Comparison of ENCODE assay signal across 2 cellular contexts in the genomic region with DNA sequence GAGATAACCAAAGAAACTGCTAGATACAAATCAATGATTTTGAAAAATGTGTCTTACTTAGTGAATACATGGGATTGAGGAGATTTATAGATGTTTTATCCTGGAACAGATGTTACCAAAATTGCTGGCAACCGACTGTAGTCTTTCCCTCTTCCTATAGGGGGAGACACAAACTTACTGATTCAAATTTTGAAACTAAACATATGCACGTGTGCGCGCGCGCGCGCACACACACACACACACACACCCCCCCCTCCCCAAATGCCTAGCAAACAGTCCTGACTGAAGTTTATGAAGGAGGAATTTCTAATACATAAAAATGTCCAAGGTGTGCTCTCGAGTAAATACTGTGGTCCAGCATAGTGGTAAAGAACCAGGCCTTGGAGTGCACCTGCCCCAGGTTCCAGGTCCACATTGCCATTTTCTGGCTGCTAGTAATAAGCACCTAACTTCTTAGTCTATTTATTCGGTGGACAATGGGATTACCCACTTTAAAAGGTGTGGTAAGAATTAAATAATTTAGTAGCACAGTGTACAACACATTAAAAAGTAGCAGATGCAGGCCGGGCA.
TF ChIP-seq lines count a peak whose summit lies in the region.

No MANE protein-coding gene starts in this region.

TF ChIP-seq in K562, 482 proteins besides CTCF, POLR2A, EP300 and RAD21 (continues in another document):
- TF ChIP-seq SMC3 (conservative IDR thresholded peaks at IDR 0.05; ENCODE audit: insufficient read depth, low read depth, low read length) (0 out of 2 replicates have a peak, but pooled peaks have one; percentile 31), PHF20 (IDR thresholded peaks at IDR 0.05; ENCODE audit: partially characterized antibody) (no peak), ZNF696 (CRISPR knock-in tag; conservative IDR thresholded peaks at IDR 0.05) (no peak), CBFB (CRISPR knock-in tag; IDR thresholded peaks at IDR 0.05) (no peak), ETV1 (tag; conservative IDR thresholded peaks at IDR 0.05; ENCODE audit: low read depth) (no peak), ESRRA (IDR thresholded peaks at IDR 0.05; ENCODE audit: borderline replicate concordance, low read depth) (no peak), KDM4B (IDR thresholded peaks at IDR 0.05; ENCODE audit: borderline replicate concordance in 2 of 2, low read depth in 1 of 2) (no peak), SP1 (CRISPR knock-in tag; IDR thresholded peaks at IDR 0.05) (no peak), JUNB (CRISPR knock-in tag; conservative IDR thresholded peaks at IDR 0.05) (no peak), ZNF445 (CRISPR knock-in tag; IDR thresholded peaks at IDR 0.05; ENCODE audit: low read depth) (no peak), NRF1 (conservative IDR thresholded peaks at IDR 0.05 in 1 of 2, IDR thresholded peaks at IDR 0.05 in 1 of 2) (peak; percentile 26 to 36; a peak in 2 of 4 replicates), EGR1 (conservative IDR thresholded peaks at IDR 0.05) (no peak), MYBL2 (IDR thresholded peaks at IDR 0.05; ENCODE audit: low read depth) (peak; percentile 89), MYBL2 (CRISPR knock-in tag; IDR thresholded peaks at IDR 0.05; ENCODE audit: borderline replicate concordance) (no peak), SIN3A (IDR thresholded peaks at IDR 0.05; ENCODE audit: borderline replicate concordance in 2 of 2, control insufficient read depth in 1 of 2, low read depth in 2 of 2, low read length in 2 of 2) (peak in 1 of 2 experiments; percentile 19; a peak in 1 of 4 replicates), CBX2 (IDR thresholded peaks at IDR 0.05; ENCODE audit: insufficient read depth, low read length, poor library complexity, severe bottlenecking) (no peak), CBX3 (IDR thresholded peaks at IDR 0.05; ENCODE audit: borderline replicate concordance in 1 of 2, low read length in 2 of 2) (no peak), MBD2 (IDR thresholded peaks at IDR 0.05; ENCODE audit: borderline replicate concordance, low read depth) (no peak)
- TF ChIP-seq, protein P1, sequence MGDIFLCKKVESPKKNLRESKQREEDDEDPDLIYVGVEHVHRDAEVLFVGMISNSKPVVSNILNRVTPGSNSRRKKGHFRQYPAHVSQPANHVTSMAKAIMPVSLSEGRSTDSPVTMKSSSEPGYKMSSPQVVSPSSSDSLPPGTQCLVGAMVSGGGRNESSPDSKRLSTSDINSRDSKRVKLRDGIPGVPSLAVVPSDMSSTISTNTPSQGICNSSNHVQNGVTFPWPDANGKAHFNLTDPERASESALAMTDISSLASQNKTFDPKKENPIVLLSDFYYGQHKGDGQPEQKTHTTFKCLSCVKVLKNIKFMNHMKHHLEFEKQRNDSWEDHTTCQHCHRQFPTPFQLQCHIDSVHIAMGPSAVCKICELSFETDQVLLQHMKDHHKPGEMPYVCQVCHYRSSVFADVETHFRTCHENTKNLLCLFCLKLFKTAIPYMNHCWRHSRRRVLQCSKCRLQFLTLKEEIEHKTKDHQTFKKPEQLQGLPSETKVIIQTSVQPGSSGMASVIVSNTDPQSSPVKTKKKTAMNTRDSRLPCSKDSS (IDR thresholded peaks at IDR 0.05; ENCODE audit: low read depth, partially characterized antibody): no peak
- TF ChIP-seq, protein P2, sequence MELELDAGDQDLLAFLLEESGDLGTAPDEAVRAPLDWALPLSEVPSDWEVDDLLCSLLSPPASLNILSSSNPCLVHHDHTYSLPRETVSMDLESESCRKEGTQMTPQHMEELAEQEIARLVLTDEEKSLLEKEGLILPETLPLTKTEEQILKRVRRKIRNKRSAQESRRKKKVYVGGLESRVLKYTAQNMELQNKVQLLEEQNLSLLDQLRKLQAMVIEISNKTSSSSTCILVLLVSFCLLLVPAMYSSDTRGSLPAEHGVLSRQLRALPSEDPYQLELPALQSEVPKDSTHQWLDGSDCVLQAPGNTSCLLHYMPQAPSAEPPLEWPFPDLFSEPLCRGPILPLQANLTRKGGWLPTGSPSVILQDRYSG (tag; conservative IDR thresholded peaks at IDR 0.05; ENCODE audit: low read depth): no peak
- TF ChIP-seq, protein P3, sequence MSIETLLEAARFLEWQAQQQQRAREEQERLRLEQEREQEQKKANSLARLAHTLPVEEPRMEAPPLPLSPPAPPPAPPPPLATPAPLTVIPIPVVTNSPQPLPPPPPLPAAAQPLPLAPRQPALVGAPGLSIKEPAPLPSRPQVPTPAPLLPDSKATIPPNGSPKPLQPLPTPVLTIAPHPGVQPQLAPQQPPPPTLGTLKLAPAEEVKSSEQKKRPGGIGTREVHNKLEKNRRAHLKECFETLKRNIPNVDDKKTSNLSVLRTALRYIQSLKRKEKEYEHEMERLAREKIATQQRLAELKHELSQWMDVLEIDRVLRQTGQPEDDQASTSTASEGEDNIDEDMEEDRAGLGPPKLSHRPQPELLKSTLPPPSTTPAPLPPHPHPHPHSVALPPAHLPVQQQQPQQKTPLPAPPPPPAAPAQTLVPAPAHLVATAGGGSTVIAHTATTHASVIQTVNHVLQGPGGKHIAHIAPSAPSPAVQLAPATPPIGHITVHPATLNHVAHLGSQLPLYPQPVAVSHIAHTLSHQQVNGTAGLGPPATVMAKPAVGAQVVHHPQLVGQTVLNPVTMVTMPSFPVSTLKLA (conservative IDR thresholded peaks at IDR 0.05): peak; percentile 61 to 73
- TF ChIP-seq, protein P4, sequence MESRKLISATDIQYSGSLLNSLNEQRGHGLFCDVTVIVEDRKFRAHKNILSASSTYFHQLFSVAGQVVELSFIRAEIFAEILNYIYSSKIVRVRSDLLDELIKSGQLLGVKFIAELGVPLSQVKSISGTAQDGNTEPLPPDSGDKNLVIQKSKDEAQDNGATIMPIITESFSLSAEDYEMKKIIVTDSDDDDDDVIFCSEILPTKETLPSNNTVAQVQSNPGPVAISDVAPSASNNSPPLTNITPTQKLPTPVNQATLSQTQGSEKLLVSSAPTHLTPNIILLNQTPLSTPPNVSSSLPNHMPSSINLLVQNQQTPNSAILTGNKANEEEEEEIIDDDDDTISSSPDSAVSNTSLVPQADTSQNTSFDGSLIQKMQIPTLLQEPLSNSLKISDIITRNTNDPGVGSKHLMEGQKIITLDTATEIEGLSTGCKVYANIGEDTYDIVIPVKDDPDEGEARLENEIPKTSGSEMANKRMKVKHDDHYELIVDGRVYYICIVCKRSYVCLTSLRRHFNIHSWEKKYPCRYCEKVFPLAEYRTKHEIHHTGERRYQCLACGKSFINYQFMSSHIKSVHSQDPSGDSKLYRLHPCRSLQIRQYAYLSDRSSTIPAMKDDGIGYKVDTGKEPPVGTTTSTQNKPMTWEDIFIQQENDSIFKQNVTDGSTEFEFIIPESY (CRISPR knock-in tag; IDR thresholded peaks at IDR 0.05): peak; percentile 68
- TF ChIP-seq, protein P5, sequence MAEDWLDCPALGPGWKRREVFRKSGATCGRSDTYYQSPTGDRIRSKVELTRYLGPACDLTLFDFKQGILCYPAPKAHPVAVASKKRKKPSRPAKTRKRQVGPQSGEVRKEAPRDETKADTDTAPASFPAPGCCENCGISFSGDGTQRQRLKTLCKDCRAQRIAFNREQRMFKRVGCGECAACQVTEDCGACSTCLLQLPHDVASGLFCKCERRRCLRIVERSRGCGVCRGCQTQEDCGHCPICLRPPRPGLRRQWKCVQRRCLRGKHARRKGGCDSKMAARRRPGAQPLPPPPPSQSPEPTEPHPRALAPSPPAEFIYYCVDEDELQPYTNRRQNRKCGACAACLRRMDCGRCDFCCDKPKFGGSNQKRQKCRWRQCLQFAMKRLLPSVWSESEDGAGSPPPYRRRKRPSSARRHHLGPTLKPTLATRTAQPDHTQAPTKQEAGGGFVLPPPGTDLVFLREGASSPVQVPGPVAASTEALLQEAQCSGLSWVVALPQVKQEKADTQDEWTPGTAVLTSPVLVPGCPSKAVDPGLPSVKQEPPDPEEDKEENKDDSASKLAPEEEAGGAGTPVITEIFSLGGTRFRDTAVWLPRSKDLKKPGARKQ (CRISPR knock-in tag; IDR thresholded peaks at IDR 0.05): 0 out of 2 replicates have a peak, but pooled peaks have one; percentile 17

TF ChIP-seq in liver, 16 proteins besides CTCF, POLR2A, EP300 and RAD21 (continued from another document):
- no peak for TF ChIP-seq TAF1 (conservative IDR thresholded peaks at IDR 0.05)
- TF ChIP-seq, protein P6, sequence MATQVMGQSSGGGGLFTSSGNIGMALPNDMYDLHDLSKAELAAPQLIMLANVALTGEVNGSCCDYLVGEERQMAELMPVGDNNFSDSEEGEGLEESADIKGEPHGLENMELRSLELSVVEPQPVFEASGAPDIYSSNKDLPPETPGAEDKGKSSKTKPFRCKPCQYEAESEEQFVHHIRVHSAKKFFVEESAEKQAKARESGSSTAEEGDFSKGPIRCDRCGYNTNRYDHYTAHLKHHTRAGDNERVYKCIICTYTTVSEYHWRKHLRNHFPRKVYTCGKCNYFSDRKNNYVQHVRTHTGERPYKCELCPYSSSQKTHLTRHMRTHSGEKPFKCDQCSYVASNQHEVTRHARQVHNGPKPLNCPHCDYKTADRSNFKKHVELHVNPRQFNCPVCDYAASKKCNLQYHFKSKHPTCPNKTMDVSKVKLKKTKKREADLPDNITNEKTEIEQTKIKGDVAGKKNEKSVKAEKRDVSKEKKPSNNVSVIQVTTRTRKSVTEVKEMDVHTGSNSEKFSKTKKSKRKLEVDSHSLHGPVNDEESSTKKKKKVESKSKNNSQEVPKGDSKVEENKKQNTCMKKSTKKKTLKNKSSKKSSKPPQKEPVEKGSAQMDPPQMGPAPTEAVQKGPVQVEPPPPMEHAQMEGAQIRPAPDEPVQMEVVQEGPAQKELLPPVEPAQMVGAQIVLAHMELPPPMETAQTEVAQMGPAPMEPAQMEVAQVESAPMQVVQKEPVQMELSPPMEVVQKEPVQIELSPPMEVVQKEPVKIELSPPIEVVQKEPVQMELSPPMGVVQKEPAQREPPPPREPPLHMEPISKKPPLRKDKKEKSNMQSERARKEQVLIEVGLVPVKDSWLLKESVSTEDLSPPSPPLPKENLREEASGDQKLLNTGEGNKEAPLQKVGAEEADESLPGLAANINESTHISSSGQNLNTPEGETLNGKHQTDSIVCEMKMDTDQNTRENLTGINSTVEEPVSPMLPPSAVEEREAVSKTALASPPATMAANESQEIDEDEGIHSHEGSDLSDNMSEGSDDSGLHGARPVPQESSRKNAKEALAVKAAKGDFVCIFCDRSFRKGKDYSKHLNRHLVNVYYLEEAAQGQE (IDR thresholded peaks at IDR 0.05): no peak
- no peak for TF ChIP-seq HNF4G (IDR thresholded peaks at IDR 0.05)
- TF ChIP-seq YY1 (IDR thresholded peaks at IDR 0.05): no peak
- TF ChIP-seq, protein P7, sequence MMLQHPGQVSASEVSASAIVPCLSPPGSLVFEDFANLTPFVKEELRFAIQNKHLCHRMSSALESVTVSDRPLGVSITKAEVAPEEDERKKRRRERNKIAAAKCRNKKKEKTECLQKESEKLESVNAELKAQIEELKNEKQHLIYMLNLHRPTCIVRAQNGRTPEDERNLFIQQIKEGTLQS (IDR thresholded peaks at IDR 0.05): no peak
- TF ChIP-seq, protein P4 (IDR thresholded peaks at IDR 0.05): no peak
- TF ChIP-seq NR2F2 (IDR thresholded peaks at IDR 0.05): no peak
- TF ChIP-seq RXRA (IDR thresholded peaks at IDR 0.05): no peak
- no peak for TF ChIP-seq HNF4A (conservative IDR thresholded peaks at IDR 0.05)
- TF ChIP-seq JUND (IDR thresholded peaks at IDR 0.05): no peak
- no peak for TF ChIP-seq SP1 (IDR thresholded peaks at IDR 0.05)
- TF ChIP-seq GABPA (IDR thresholded peaks at IDR 0.05 in 1 of 2, conservative IDR thresholded peaks at IDR 0.05 in 1 of 2): no peak
- TF ChIP-seq, protein P8, sequence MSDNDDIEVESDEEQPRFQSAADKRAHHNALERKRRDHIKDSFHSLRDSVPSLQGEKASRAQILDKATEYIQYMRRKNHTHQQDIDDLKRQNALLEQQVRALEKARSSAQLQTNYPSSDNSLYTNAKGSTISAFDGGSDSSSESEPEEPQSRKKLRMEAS (IDR thresholded peaks at IDR 0.05): no peak
- no peak for TF ChIP-seq EGR1 (IDR thresholded peaks at IDR 0.05; ENCODE audit: low read depth in 2 of 2)
